ENCODE assay signal across 16 cellular contexts in genomic region chr18:8548186-8548585, GRCh38.
DNase-seq lines count a peak whose midpoint lies in the region; ATAC-seq, FAIRE-seq and TF ChIP-seq lines count a peak whose summit lies in the region.
"Had no signal": no experiment of that assay in that cellular context is flagged by ENCODE, and none has a peak within 500 bp of the region (broad histone marks: within the 10 kb centered on the region; RNA-seq: fewer than 3 reads in every experiment).

No MANE protein-coding gene starts in this region.

- TF ChIP-seq POLR2A in transverse colon (IDR thresholded peaks at IDR 0.05): no peak
- no peak for TF ChIP-seq POLR2A in HepG2 (IDR thresholded peaks at IDR 0.05; ENCODE audit: insufficient read depth in 1 of 2, low read depth in 2 of 2, low read length in 2 of 2)

- FAIRE-seq in HepG2 (lab: Jason Lieb, UNC): no peak
- FAIRE-seq: pancreas had no signal

- H3K9ac ChIP-seq in HepG2 (ENCODE audit: insufficient read depth, low read depth, low read length): no peak overlapping the region

- in situ Hi-C loops in transverse colon (cut with MboI; ENCODE audit: low pct_ligation_motif_present in 1 of 4, low pct_unique_long_range_greater_than_20kb in 1 of 4, low sequenced_read_pairs in 3 of 4): no loop called here
- in situ Hi-C loops in HepG2 (cut with HindIII; ENCODE audit: extremely low pct_ligation_motif_present, low pct_unique_long_range_greater_than_20kb): no loop called here

- POLR2A ChIA-PET in HepG2 (lab: Yijun Ruan, JAX): no interaction called here

- no TSS peak for BruUV-seq in HepG2 (replicated peaks; lab: Mats Ljungman, UMichigan)

- no peaks in the 10 kb centered on the region for H3K27me3 ChIP-seq in foreskin keratinocyte
- H3K27me3 ChIP-seq in transverse colon: no peaks in the 10 kb centered on the region
- peaks cover 0 to 7% of the 10 kb centered on the region in 2 experiments; a peak in 2 of 5 replicates for H3K27me3 ChIP-seq in HepG2 (ENCODE audit: control insufficient read depth in 1 of 2, insufficient read depth in 2 of 2, low read length in 2 of 2)
- H3K27me3 ChIP-seq: heart left ventricle, pancreas had no signal

- H3K4me2 ChIP-seq in HepG2 (ENCODE audit: low read depth, low read length): no peak overlapping the region

- H3K36me3 ChIP-seq in transverse colon: no peaks in the 10 kb centered on the region
- H3K36me3 ChIP-seq in HepG2 (replicated peaks in 1 of 2; ENCODE audit: control insufficient read depth in 1 of 2, insufficient read depth in 2 of 2, low read length in 2 of 2): no peaks in the 10 kb centered on the region
- H3K36me3 ChIP-seq: heart left ventricle, pancreas had no signal

- H4K20me1 ChIP-seq in HepG2 (ENCODE audit: insufficient read depth, low read length): no peaks in the 10 kb centered on the region

- no peaks in the 10 kb centered on the region for H3K79me2 ChIP-seq in HepG2 (ENCODE audit: insufficient read depth, low read length)

- peaks cover 4% of the 10 kb centered on the region for H3K4me1 ChIP-seq in foreskin keratinocyte
- no peaks in the 10 kb centered on the region for H3K4me1 ChIP-seq in transverse colon
- H3K4me1 ChIP-seq in HepG2 (ENCODE audit: insufficient read depth, low read length): no peaks in the 10 kb centered on the region
- H3K4me1 ChIP-seq: heart left ventricle, pancreas had no signal

- TF ChIP-seq CTCF in foreskin keratinocyte (conservative IDR thresholded peaks at IDR 0.05): no peak
- no peak for TF ChIP-seq CTCF in transverse colon (IDR thresholded peaks at IDR 0.05)
- TF ChIP-seq CTCF in HepG2 (CRISPR knock-in tag; IDR thresholded peaks at IDR 0.05): no peak

- TF ChIP-seq EP300 in transverse colon (IDR thresholded peaks at IDR 0.05; ENCODE audit: low read depth) (no peak), HepG2 (IDR thresholded peaks at IDR 0.05; ENCODE audit: low read depth in 2 of 2, low read length in 2 of 2) (no peak), HepG2 (CRISPR knock-in tag; IDR thresholded peaks at IDR 0.05; ENCODE audit: borderline replicate concordance) (no peak)

- peak; percentile 11 for ATAC-seq in foreskin keratinocyte
- no peak for ATAC-seq in GM18858 (IDR thresholded peaks at IDR 0.05; ENCODE audit: unreplicated experiment)
- no peak for ATAC-seq in HepG2
- ATAC-seq: CD8-positive, alpha-beta T cell; heart left ventricle; mucosa of descending colon; Right ventricle myocardium inferior had no signal

- TF ChIP-seq RAD21 in HepG2 (CRISPR knock-in tag; IDR thresholded peaks at IDR 0.05): no peak

- CTCF ChIA-PET in HepG2 (lab: Yijun Ruan, JAX; ENCODE audit: low intra/inter-chr PET ratio, low total read pairs): no interaction called here

- no peak overlapping the region for H2AFZ ChIP-seq in HepG2 (ENCODE audit: low read length)

- no peak overlapping the region for H3K4me3 ChIP-seq in transverse colon
- H3K4me3 ChIP-seq in HepG2 (replicated peaks in 1 of 3; ENCODE audit: insufficient read depth in 1 of 3, low read depth in 2 of 3, low read length in 3 of 3): no peak overlapping the region
- H3K4me3 ChIP-seq: heart left ventricle, mucosa of descending colon, pancreas had no signal

- no peaks in the 10 kb centered on the region for H3K9me3 ChIP-seq in transverse colon
- no peaks in the 10 kb centered on the region for H3K9me3 ChIP-seq in HepG2 (ENCODE audit: low read length)
- H3K9me3 ChIP-seq: heart left ventricle, mucosa of descending colon, pancreas had no signal

- H3K27ac ChIP-seq in foreskin keratinocyte (no peak overlapping the region), transverse colon (no peak overlapping the region), HepG2 (ENCODE audit: extremely low read length, insufficient read depth, low read length) (no peak overlapping the region)
- H3K27ac ChIP-seq: heart left ventricle, pancreas had no signal

- intact Hi-C loops in transverse colon (cut with DNase I; ENCODE audit: low total_unique reads) (no loop called here), HepG2 (cut with micrococcal nuclease; ENCODE audit: unreplicated experiment) (no loop called here)

- DNase-seq in HK-2 (ENCODE audit: unreplicated experiment): peak; percentile 18
- peak; percentile 96 for DNase-seq in amniotic epithelial cell (ENCODE audit: low read depth)
- peak; percentile 33 to 64 for DNase-seq in foreskin keratinocyte
- DNase-seq in transverse colon: no peak
- DNase-seq in HepG2 (ENCODE audit: low spot score): no peak
- DNase-seq in iPS-NIHi7 (ENCODE audit: extremely low spot score): no peak
- DNase-seq: activated CD4-positive, alpha-beta T cell treated with anti-CD3 and anti-CD28 coated beads, Interleukin-2, amount 10 ng/mL, durations not matched to agents 24 days and 14 days; CD8-positive, alpha-beta T cell; heart left ventricle; left cardiac atrium; mucosa of descending colon; MV-4-11; pancreas; T-helper 9 cell had no signal

- WGBS in transverse colon (ENCODE audit: low coverage in 1 of 2), 2 donors: 70 to 83% methylated on average over 2 to 8 of the region's 8 CpGs
- 71% methylated on average over 8 of the region's 8 CpGs for WGBS in HepG2 (ENCODE audit: low lambda C conversion rate)

TF ChIP-seq in HepG2, 621 proteins besides CTCF, POLR2A, EP300 and RAD21:
- TF ChIP-seq ZNF652 (CRISPR knock-in tag; IDR thresholded peaks at IDR 0.05; ENCODE audit: borderline replicate concordance, low read depth) (no peak), ZNF292 (CRISPR knock-in tag; IDR thresholded peaks at IDR 0.05; ENCODE audit: borderline replicate concordance, low read depth) (no peak), ZNF251 (CRISPR knock-in tag; IDR thresholded peaks at IDR 0.05) (no peak), ZNF367 (CRISPR knock-in tag; IDR thresholded peaks at IDR 0.05; ENCODE audit: borderline replicate concordance) (no peak), SAP130 (CRISPR knock-in tag; IDR thresholded peaks at IDR 0.05; ENCODE audit: low read depth) (no peak), ZNF7 (CRISPR knock-in tag; IDR thresholded peaks at IDR 0.05) (no peak), MZF1 (CRISPR knock-in tag; IDR thresholded peaks at IDR 0.05; ENCODE audit: borderline replicate concordance) (no peak), ZNF569 (CRISPR knock-in tag; IDR thresholded peaks at IDR 0.05; ENCODE audit: borderline replicate concordance) (no peak), MAFF (IDR thresholded peaks at IDR 0.05; ENCODE audit: low read depth, low read length) (no peak), KDM1A (CRISPR knock-in tag; IDR thresholded peaks at IDR 0.05) (no peak), ZNF703 (CRISPR knock-in tag; IDR thresholded peaks at IDR 0.05; ENCODE audit: borderline replicate concordance) (no peak), ZSCAN25 (CRISPR knock-in tag; IDR thresholded peaks at IDR 0.05) (no peak), NFYB (CRISPR knock-in tag; IDR thresholded peaks at IDR 0.05) (no peak)
- TF ChIP-seq, protein P1, sequence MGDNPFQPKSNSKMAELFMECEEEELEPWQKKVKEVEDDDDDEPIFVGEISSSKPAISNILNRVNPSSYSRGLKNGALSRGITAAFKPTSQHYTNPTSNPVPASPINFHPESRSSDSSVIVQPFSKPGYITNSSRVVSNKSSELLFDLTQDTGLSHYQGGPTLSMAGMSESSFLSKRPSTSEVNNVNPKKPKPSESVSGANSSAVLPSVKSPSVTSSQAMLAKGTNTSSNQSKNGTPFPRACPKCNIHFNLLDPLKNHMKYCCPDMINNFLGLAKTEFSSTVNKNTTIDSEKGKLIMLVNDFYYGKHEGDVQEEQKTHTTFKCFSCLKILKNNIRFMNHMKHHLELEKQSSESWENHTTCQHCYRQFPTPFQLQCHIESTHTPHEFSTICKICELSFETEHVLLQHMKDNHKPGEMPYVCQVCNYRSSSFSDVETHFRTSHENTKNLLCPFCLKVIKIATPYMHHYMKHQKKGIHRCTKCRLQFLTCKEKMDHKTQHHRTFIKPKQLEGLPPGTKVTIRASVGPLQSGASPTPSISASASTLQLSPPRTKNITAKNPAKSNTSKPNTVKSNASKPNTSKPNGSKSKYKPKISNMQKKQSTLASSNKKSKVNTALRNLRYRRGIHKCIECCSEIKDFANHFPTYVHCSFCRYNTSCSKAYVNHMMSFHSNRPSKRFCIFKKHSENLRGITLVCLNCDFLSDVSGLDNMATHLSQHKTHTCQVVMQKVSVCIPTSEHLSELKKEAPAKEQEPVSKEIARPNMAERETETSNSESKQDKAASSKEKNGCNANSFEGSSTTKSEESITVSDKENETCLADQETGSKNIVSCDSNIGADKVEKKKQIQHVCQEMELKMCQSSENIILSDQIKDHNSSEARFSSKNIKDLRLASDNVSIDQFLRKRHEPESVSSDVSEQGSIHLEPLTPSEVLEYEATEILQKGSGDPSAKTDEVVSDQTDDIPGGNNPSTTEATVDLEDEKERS (CRISPR knock-in tag; IDR thresholded peaks at IDR 0.05): no peak
- TF ChIP-seq, protein P2, sequence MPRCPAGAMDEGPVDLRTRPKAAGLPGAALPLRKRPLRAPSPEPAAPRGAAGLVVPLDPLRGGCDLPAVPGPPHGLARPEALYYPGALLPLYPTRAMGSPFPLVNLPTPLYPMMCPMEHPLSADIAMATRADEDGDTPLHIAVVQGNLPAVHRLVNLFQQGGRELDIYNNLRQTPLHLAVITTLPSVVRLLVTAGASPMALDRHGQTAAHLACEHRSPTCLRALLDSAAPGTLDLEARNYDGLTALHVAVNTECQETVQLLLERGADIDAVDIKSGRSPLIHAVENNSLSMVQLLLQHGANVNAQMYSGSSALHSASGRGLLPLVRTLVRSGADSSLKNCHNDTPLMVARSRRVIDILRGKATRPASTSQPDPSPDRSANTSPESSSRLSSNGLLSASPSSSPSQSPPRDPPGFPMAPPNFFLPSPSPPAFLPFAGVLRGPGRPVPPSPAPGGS (CRISPR knock-in tag; IDR thresholded peaks at IDR 0.05): no peak

Comparison
In these comparisons a context has a peak if more than half of its experiments do, and no peak if none do; other contexts are left out.
1. DNase-seq: peak in HK-2 (single experiment), amniotic epithelial cell (single experiment) and foreskin keratinocyte (2 of 2); none in transverse colon (single experiment), HepG2 (single experiment) and iPS-NIHi7 (single experiment).